8 cellular contexts compared by ENCODE assay signal in genomic region chr6:141326426-141326825, GRCh38.
A peak's percentile ranks its signal among the peaks of the same experiment; 100 is the strongest.
DNase-seq lines count a peak whose midpoint lies in the region; ATAC-seq and TF ChIP-seq lines count a peak whose summit lies in the region.

No MANE protein-coding gene starts in this region.

- H3K4me1 ChIP-seq in lung (ENCODE audit: control insufficient read depth in 2 of 2, insufficient read depth in 2 of 2, low read length in 2 of 2) (peaks cover 0 to 2% of the 10 kb centered on the region in 2 donors), thoracic aorta (ENCODE audit: control insufficient read depth in 1 of 2, low read depth in 2 of 2) (peaks cover 0 to 11% of the 10 kb centered on the region in 2 donors)

- peaks cover 26% of the 10 kb centered on the region for H3K4me1 Mint-ChIP-seq in activated T-cell treated with anti-CD3 and anti-CD28 coated beads, Interleukin-2, amount 50 U/mL, for 24 hours (ENCODE audit: low read depth)
- H3K4me1 Mint-ChIP-seq in glutamatergic neuron (ENCODE audit: low read depth, unreplicated experiment): no peaks in the 10 kb centered on the region

- no peak for TF ChIP-seq CTCF in lung (IDR thresholded peaks at IDR 0.05; ENCODE audit: control extremely low read depth, extremely low read depth)
- TF ChIP-seq CTCF in thoracic aorta (IDR thresholded peaks at IDR 0.05): no peak
- no peak for TF ChIP-seq CTCF in GM10266 (IDR thresholded peaks at IDR 0.05; ENCODE audit: control insufficient read depth, insufficient read depth, low read depth, missing control alignments)
- TF ChIP-seq CTCF in glutamatergic neuron (IDR thresholded peaks at IDR 0.05; ENCODE audit: partially characterized antibody, unreplicated experiment): no peak

- H3K9me3 ChIP-seq in lung (ENCODE audit: control insufficient read depth in 2 of 2, insufficient read depth in 1 of 2, low read length in 1 of 2): no peaks in the 10 kb centered on the region
- H3K9me3 ChIP-seq in thoracic aorta: no peaks in the 10 kb centered on the region

- H3K9me3 Mint-ChIP-seq in activated T-cell treated with anti-CD3 and anti-CD28 coated beads, Interleukin-2, amount 50 U/mL, for 24 hours: no peaks in the 10 kb centered on the region
- no peaks in the 10 kb centered on the region for H3K9me3 Mint-ChIP-seq in glutamatergic neuron (ENCODE audit: unreplicated experiment)

- H3K27me3 ChIP-seq in lung (ENCODE audit: control insufficient read depth, insufficient read depth) (no peaks in the 10 kb centered on the region), thoracic aorta (replicated peaks; ENCODE audit: insufficient read depth) (no peaks in the 10 kb centered on the region)

- 54 to 77% methylated on average over 5 of the region's 5 CpGs for WGBS in lung, 2 donors

- peak; percentile 51 for DNase-seq in activated T-cell treated with anti-CD3 and anti-CD28 coated beads for 24 hours (ENCODE audit: low read depth)
- DNase-seq in activated T-cell treated with anti-CD3 and anti-CD28 coated beads, Interleukin-2, amount 50 U/mL, for 24 hours: no peak
- peak; percentile 57 for DNase-seq in OCI-M1 (lab: John Stamatoyannopoulos, UW)
- DNase-seq in astrocyte of the hippocampus (ENCODE audit: low read depth, low spot score): peak; percentile 95
- DNase-seq in lung (ENCODE audit: low spot score): no peak
- DNase-seq in thoracic aorta (ENCODE audit: low spot score): peak; percentile 14
- DNase-seq in GM10266 (ENCODE audit: extremely low spot score): no peak
- DNase-seq in glutamatergic neuron: no peak

- peak; percentile 65 for ATAC-seq in lung (ENCODE audit: insufficient read depth, low FRiP score)
- ATAC-seq in thoracic aorta (ENCODE audit: insufficient number of reproducible peaks, low FRiP score, low read depth): peak; percentile 88

- no peak overlapping the region for H3K27ac ChIP-seq in lung (ENCODE audit: low read depth in 1 of 2, low read length in 1 of 2)
- no peak overlapping the region for H3K27ac ChIP-seq in thoracic aorta

- H3K27me3 Mint-ChIP-seq in activated T-cell treated with anti-CD3 and anti-CD28 coated beads, Interleukin-2, amount 50 U/mL, for 24 hours: no peaks in the 10 kb centered on the region
- H3K27me3 Mint-ChIP-seq in glutamatergic neuron (ENCODE audit: unreplicated experiment): no peaks in the 10 kb centered on the region

- no peak overlapping the region for H3K27ac Mint-ChIP-seq in activated T-cell treated with anti-CD3 and anti-CD28 coated beads, Interleukin-2, amount 50 U/mL, for 24 hours
- no peak overlapping the region for H3K27ac Mint-ChIP-seq in glutamatergic neuron (ENCODE audit: unreplicated experiment)

- H3K4me3 Mint-ChIP-seq in activated T-cell treated with anti-CD3 and anti-CD28 coated beads, Interleukin-2, amount 50 U/mL, for 24 hours: no peak overlapping the region
- no peak overlapping the region for H3K4me3 Mint-ChIP-seq in glutamatergic neuron (ENCODE audit: unreplicated experiment)

- H3K36me3 ChIP-seq in lung (ENCODE audit: control insufficient read depth in 2 of 2, insufficient read depth in 2 of 2, low read length in 2 of 2) (no peaks in the 10 kb centered on the region), thoracic aorta (no peaks in the 10 kb centered on the region)

- H3K36me3 Mint-ChIP-seq in activated T-cell treated with anti-CD3 and anti-CD28 coated beads, Interleukin-2, amount 50 U/mL, for 24 hours (ENCODE audit: low read depth): no peaks in the 10 kb centered on the region
- no peaks in the 10 kb centered on the region for H3K36me3 Mint-ChIP-seq in glutamatergic neuron (ENCODE audit: unreplicated experiment)

- H3K4me3 ChIP-seq in lung (no peak overlapping the region), thoracic aorta (peak overlapping the region; percentile 53)

Comparison
In these comparisons a context has a peak if more than half of its experiments do, and no peak if none do; other contexts are left out.
1. DNase-seq: peak in activated T-cell treated with anti-CD3 and anti-CD28 coated beads for 24 hours (single experiment), OCI-M1 (single experiment), astrocyte of the hippocampus (single experiment) and thoracic aorta (single experiment); none in activated T-cell treated with anti-CD3 and anti-CD28 coated beads, Interleukin-2, amount 50 U/mL, for 24 hours (single experiment), lung (single experiment), GM10266 (single experiment) and glutamatergic neuron (single experiment).